ENCODE assay signal across 8 cellular contexts in the genomic region with DNA sequence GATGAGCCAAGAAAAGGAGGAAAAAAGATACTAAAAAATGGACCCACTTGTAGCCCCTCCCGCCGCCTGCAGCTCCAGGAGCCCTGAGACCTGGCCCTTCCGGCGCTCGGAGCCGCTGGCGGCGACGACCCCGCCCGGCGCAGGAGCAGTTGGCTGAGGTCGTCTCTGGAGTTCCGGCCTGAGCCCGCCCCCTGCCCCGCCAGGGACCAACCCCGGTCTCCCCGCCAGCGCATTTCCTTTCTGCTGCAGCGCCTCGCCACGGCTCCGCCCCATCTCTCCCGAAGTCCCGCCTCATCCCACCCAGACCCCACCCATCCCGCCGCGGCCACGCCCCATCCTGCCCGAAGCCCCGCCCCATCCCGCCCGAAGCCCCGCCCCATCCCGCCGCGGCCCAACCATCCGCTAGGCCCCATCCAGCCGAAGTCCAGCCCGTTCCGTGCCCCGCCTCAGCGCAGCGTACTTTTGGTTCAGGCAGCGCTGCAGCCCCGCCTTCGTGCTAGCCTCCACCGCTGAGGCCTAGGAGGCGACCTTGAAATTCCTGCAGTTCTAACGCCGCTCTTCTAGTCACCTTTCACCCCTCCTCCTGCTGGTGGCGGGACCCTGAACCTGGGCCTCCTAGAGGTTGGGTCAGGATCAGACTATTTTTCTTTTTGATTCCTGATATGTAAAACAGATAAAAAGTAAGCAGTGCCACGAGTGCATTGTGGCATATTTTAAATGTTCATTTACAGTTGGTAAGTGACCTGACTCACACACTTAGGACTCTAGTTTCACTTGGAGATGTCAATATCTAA. TPM values are rescaled to one million over a fixed set of nuclear protein-coding genes. Genes with fewer than 3 reads are reported as not detected.
DNase-seq lines count a peak whose midpoint lies in the region; ATAC-seq and TF ChIP-seq lines count a peak whose summit lies in the region.

A gene with protein sequence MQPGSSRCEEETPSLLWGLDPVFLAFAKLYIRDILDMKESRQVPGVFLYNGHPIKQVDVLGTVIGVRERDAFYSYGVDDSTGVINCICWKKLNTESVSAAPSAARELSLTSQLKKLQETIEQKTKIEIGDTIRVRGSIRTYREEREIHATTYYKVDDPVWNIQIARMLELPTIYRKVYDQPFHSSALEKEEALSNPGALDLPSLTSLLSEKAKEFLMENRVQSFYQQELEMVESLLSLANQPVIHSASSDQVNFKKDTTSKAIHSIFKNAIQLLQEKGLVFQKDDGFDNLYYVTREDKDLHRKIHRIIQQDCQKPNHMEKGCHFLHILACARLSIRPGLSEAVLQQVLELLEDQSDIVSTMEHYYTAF (minus strand): TSS at position 132 of the 794 bp plus-strand sequence. CDS start 590 bp downstream, outside the sequence.

- H3K4me1 ChIP-seq in osteoblast (ENCODE audit: insufficient read depth, low read length) (peaks cover 30% of the 10 kb centered on the region), thoracic aorta (ENCODE audit: control insufficient read depth in 1 of 2, low read depth in 2 of 2) (peaks cover 11 to 44% of the 10 kb centered on the region in 2 donors)

- H3K9me3 Mint-ChIP-seq in activated naive CD4-positive, alpha-beta T cell treated with anti-CD3 and anti-CD28 coated beads, Interleukin-2, amount 50 U/mL, for 72 hours = peaks cover 0 to 6% of the 10 kb centered on the region in 2 donors

- DNase-seq in NCI-H1092 (lab: John Stamatoyannopoulos, UW) (peak; percentile 84), glomerular visceral epithelial cell (ENCODE audit: extremely low spot score) (peak; percentile 99), osteoblast (ENCODE audit: insufficient read length, low spot score, missing footprints) (peak; percentile 98), thoracic aorta (ENCODE audit: low spot score) (peak; percentile 91)
- peak; percentile 93 to 98 for DNase-seq in activated naive CD4-positive, alpha-beta T cell treated with anti-CD3 and anti-CD28 coated beads, Interleukin-2, amount 50 U/mL, for 72 hours (ENCODE audit: low spot score in 2 of 2)

- H3K4me3 ChIP-seq in GM08714 (ENCODE audit: low read length) (peak within 1 kb of the TSS; percentile 86), osteoblast (ENCODE audit: insufficient read depth, low read length) (peak within 1 kb of the TSS; percentile 87), thoracic aorta (peak within 1 kb of the TSS; percentile 70)

- no peaks in the 10 kb centered on the region for H4K20me1 ChIP-seq in osteoblast (ENCODE audit: insufficient read depth, low read length)

- ATAC-seq in HG02588 (IDR thresholded peaks at IDR 0.05; ENCODE audit: unreplicated experiment) = peak; percentile 92
- peak; percentile 98 for ATAC-seq in SK-N-SH treated with all-trans-retinoic acid at 6 μM for 48 hours
- peak; percentile 92 to 96 for ATAC-seq in activated naive CD4-positive, alpha-beta T cell treated with anti-CD3 and anti-CD28 coated beads, Interleukin-2, amount 50 U/mL, for 72 hours
- peak; percentile 91 for ATAC-seq in thoracic aorta (ENCODE audit: insufficient number of reproducible peaks, low FRiP score, low read depth)

- H3K36me3 ChIP-seq in osteoblast (ENCODE audit: insufficient read depth, low read length) (no peaks in the 10 kb centered on the region), thoracic aorta (no peaks in the 10 kb centered on the region)

- TF ChIP-seq CTCF in osteoblast (IDR thresholded peaks at IDR 0.05; ENCODE audit: extremely low read depth, low read depth, low read length) (no peak), thoracic aorta (IDR thresholded peaks at IDR 0.05) (peak; percentile 24)

- H3K27ac Mint-ChIP-seq in activated naive CD4-positive, alpha-beta T cell treated with anti-CD3 and anti-CD28 coated beads, Interleukin-2, amount 50 U/mL, for 72 hours = peak within 1 kb of the TSS; percentile 96

- peak within 1 kb of the TSS; percentile 96 for H2AFZ ChIP-seq in osteoblast (ENCODE audit: low read length)

- H3K27ac ChIP-seq in osteoblast (ENCODE audit: low read depth, low read length) = peak within 1 kb of the TSS; percentile 90
- H3K27ac ChIP-seq in thoracic aorta = peak within 1 kb of the TSS; percentile 86 to 96

- H3K79me2 ChIP-seq in osteoblast (ENCODE audit: insufficient read depth, low read length) = peaks cover 28% of the 10 kb centered on the region

- H3K27me3 ChIP-seq in osteoblast (ENCODE audit: insufficient read depth, low read length) = no peaks in the 10 kb centered on the region
- H3K27me3 ChIP-seq in thoracic aorta (replicated peaks; ENCODE audit: insufficient read depth) = no peaks in the 10 kb centered on the region

- peaks cover 23 to 27% of the 10 kb centered on the region in 2 donors for H3K36me3 Mint-ChIP-seq in activated naive CD4-positive, alpha-beta T cell treated with anti-CD3 and anti-CD28 coated beads, Interleukin-2, amount 50 U/mL, for 72 hours

- H3K9me3 ChIP-seq in osteoblast (ENCODE audit: low read depth, low read length) (no peaks in the 10 kb centered on the region), thoracic aorta (no peaks in the 10 kb centered on the region)

- H3K4me2 ChIP-seq in osteoblast (ENCODE audit: insufficient read depth, low read length) = peak within 1 kb of the TSS; percentile 94

TF ChIP-seq in SK-N-SH treated with all-trans-retinoic acid at 6 μM for 48 hours, 23 proteins besides CTCF, POLR2A, EP300 and RAD21:
- TF ChIP-seq ZFP3 (CRISPR knock-in tag; IDR thresholded peaks at IDR 0.05) = peak; percentile 40; the same call in 1 of the 2 replicates
- TF ChIP-seq, protein P1, sequence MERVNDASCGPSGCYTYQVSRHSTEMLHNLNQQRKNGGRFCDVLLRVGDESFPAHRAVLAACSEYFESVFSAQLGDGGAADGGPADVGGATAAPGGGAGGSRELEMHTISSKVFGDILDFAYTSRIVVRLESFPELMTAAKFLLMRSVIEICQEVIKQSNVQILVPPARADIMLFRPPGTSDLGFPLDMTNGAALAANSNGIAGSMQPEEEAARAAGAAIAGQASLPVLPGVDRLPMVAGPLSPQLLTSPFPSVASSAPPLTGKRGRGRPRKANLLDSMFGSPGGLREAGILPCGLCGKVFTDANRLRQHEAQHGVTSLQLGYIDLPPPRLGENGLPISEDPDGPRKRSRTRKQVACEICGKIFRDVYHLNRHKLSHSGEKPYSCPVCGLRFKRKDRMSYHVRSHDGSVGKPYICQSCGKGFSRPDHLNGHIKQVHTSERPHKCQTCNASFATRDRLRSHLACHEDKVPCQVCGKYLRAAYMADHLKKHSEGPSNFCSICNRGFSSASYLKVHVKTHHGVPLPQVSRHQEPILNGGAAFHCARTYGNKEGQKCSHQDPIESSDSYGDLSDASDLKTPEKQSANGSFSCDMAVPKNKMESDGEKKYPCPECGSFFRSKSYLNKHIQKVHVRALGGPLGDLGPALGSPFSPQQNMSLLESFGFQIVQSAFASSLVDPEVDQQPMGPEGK (CRISPR knock-in tag; IDR thresholded peaks at IDR 0.05; ENCODE audit: borderline replicate concordance) = no peak

RNA-seq across cellular contexts. Expression of the gene that starts here (rescaled TPM):
- total RNA-seq in activated naive CD4-positive, alpha-beta T cell treated with anti-CD3 and anti-CD28 coated beads, Interleukin-2, amount 50 U/mL, for 72 hours = 10 to 100 TPM; 38.6 to 54.5 TPM
- total RNA-seq in osteoblast = 20.6 and 28.9 TPM in 2 replicates
- 10 to 100 TPM; 11.6 to 30.6 TPM for total RNA-seq in thoracic aorta

Comparison
In these comparisons a context has a peak if more than half of its experiments do, and no peak if none do; other contexts are left out.
1. Peak in every context shown above with its lines: DNase-seq, ATAC-seq, H3K4me3 ChIP-seq and H3K27ac ChIP-seq.